ENCODE assay signal across 31 cellular contexts in the genomic region with DNA sequence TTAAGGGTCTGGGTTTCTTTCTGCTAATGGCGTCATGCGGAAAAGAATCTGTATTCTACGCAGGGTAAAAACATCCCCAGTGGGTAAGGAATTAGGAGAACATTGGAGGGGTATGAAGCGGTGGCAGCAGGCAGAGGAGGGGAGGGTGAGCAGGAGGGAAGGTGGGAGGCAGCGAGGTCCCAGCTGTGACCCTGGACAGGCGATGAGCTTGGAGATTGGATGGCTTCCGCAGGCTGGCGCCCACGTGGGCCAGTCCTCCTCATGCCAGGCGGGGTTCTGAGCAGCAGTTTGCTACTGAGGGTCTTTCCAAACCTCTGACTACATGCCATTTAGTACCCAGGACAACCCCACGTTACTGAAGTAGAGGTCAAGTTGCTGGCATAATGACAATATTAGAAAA.
DNase-seq lines count a peak whose midpoint lies in the region; TF ChIP-seq lines count a peak whose summit lies in the region.
"Had no signal": no experiment of that assay in that cellular context is flagged by ENCODE, and none has a peak within 500 bp of the region (broad histone marks: within the 10 kb centered on the region; RNA-seq: fewer than 3 reads in every experiment).

No MANE protein-coding gene starts in this region.

- DNase-seq in osteocyte (ENCODE audit: extremely low spot score, unreplicated experiment) (peak; percentile 75), trophoblast cell (no peak), NCI-H1092 (lab: John Stamatoyannopoulos, UW) (no peak)
- DNase-seq in activated naive CD8-positive, alpha-beta T cell treated with anti-CD3 and anti-CD28 coated beads for 36 hours, result no peak
- DNase-seq: 8988T; ACHN; AML-193; BE2C; C1 segment of cervical spinal cord; Caco-2; Calu3; CD4-positive, alpha-beta memory T cell; CD4-positive, alpha-beta T cell; CD4-positive, CD25-positive, alpha-beta regulatory T cell; CD8-positive, alpha-beta memory T cell; CD8-positive, alpha-beta T cell; COR-L47; DMS 273 treated with DMSO at 0.1 percent for 48 hours; DMS153; DMS53; DMS79; DMS79 treated with DMSO at 0.1 percent for 48 hours; DND-41; EL had no signal

- H3K27ac ChIP-seq in trophoblast cell (ENCODE audit: low read depth, low read length), result no peak overlapping the region
- H3K27ac ChIP-seq: 22Rv1; A549; BLaER1; BLaER1 treated with 17β-estradiol and CSF1 and Interleukin-3, amounts not matched to agents 10 nM and 100 nM; C4-2B had no signal

- no peak overlapping the region for H3K23ac ChIP-seq in trophoblast cell (ENCODE audit: low read length)

- no peak overlapping the region for H3K14ac ChIP-seq in trophoblast cell (ENCODE audit: low read length)

- H3K18ac ChIP-seq in trophoblast cell (ENCODE audit: low read length), result no peak overlapping the region

- no peaks in the 10 kb centered on the region for H3K4me1 Mint-ChIP-seq in osteocyte (ENCODE audit: unreplicated experiment)
- no peaks in the 10 kb centered on the region for H3K4me1 Mint-ChIP-seq in activated naive CD8-positive, alpha-beta T cell treated with anti-CD3 and anti-CD28 coated beads for 36 hours
- H3K4me1 Mint-ChIP-seq: B cell; CD14-positive monocyte; CD4-positive, alpha-beta memory T cell; CD4-positive, CD25-positive, alpha-beta regulatory T cell; CD8-positive, alpha-beta memory T cell had no signal

- no peak overlapping the region for H2BK12ac ChIP-seq in trophoblast cell (ENCODE audit: low read length)

- H3K36me3 ChIP-seq in trophoblast cell (ENCODE audit: control insufficient read depth in 1 of 2, insufficient read depth in 2 of 2, low read length in 2 of 2), result no peaks in the 10 kb centered on the region
- H3K36me3 ChIP-seq: BE2C; BLaER1; BLaER1 treated with 17β-estradiol and CSF1 and Interleukin-3, amounts not matched to agents 10 nM and 100 nM had no signal

- no peak overlapping the region for H3K4ac ChIP-seq in trophoblast cell (ENCODE audit: low read depth, low read length)

- no peak overlapping the region for H3K9ac ChIP-seq in trophoblast cell (ENCODE audit: low read length)
- H3K9ac ChIP-seq: BLaER1; BLaER1 treated with 17β-estradiol and CSF1 and Interleukin-3, amounts not matched to agents 10 nM and 100 nM had no signal

- H4K91ac ChIP-seq in trophoblast cell (ENCODE audit: low read depth, low read length), result no peak overlapping the region

- H4K8ac ChIP-seq in trophoblast cell (ENCODE audit: low read depth, low read length), result no peak overlapping the region

- TF ChIP-seq CTCF in osteocyte (IDR thresholded peaks at IDR 0.05), result no peak

- H3K27me3 Mint-ChIP-seq in osteocyte (ENCODE audit: unreplicated experiment), result no peaks in the 10 kb centered on the region
- peaks cover 12% of the 10 kb centered on the region for H3K27me3 Mint-ChIP-seq in activated naive CD8-positive, alpha-beta T cell treated with anti-CD3 and anti-CD28 coated beads for 36 hours

- H2AK5ac ChIP-seq in trophoblast cell (ENCODE audit: low read length), result no peak overlapping the region

- no peak overlapping the region for H2BK5ac ChIP-seq in trophoblast cell (ENCODE audit: low read depth, low read length, poor library complexity)

- H3K79me1 ChIP-seq in trophoblast cell (ENCODE audit: low read length), result no peaks in the 10 kb centered on the region

- no peaks in the 10 kb centered on the region for H3K36me3 Mint-ChIP-seq in osteocyte (ENCODE audit: unreplicated experiment)
- H3K36me3 Mint-ChIP-seq in activated naive CD8-positive, alpha-beta T cell treated with anti-CD3 and anti-CD28 coated beads for 36 hours, result no peaks in the 10 kb centered on the region
- H3K36me3 Mint-ChIP-seq: CD14-positive monocyte; CD4-positive, alpha-beta memory T cell; CD4-positive, CD25-positive, alpha-beta regulatory T cell; CD8-positive, alpha-beta memory T cell; CD8-positive, alpha-beta T cell had no signal

- no peak overlapping the region for H3K27ac Mint-ChIP-seq in osteocyte (ENCODE audit: unreplicated experiment)
- no peak overlapping the region for H3K27ac Mint-ChIP-seq in activated naive CD8-positive, alpha-beta T cell treated with anti-CD3 and anti-CD28 coated beads for 36 hours
- H3K27ac Mint-ChIP-seq: B cell; CD14-positive monocyte; CD4-positive, alpha-beta memory T cell; CD4-positive, alpha-beta T cell; CD4-positive, CD25-positive, alpha-beta regulatory T cell; CD8-positive, alpha-beta memory T cell; CD8-positive, alpha-beta T cell had no signal

- no peak overlapping the region for H2BK120ac ChIP-seq in trophoblast cell (ENCODE audit: insufficient read depth, low read length, poor library complexity)

- H3K9me3 Mint-ChIP-seq in osteocyte (ENCODE audit: unreplicated experiment), result peaks cover 17% of the 10 kb centered on the region
- no peaks in the 10 kb centered on the region for H3K9me3 Mint-ChIP-seq in activated naive CD8-positive, alpha-beta T cell treated with anti-CD3 and anti-CD28 coated beads for 36 hours
- H3K9me3 Mint-ChIP-seq: CD8-positive, alpha-beta memory T cell; CD8-positive, alpha-beta T cell had no signal

- no peak overlapping the region for H3K4me3 Mint-ChIP-seq in osteocyte (ENCODE audit: unreplicated experiment)
- no peak overlapping the region for H3K4me3 Mint-ChIP-seq in activated naive CD8-positive, alpha-beta T cell treated with anti-CD3 and anti-CD28 coated beads for 36 hours
- H3K4me3 Mint-ChIP-seq: B cell; CD14-positive monocyte; CD4-positive, alpha-beta memory T cell; CD4-positive, alpha-beta T cell; CD4-positive, CD25-positive, alpha-beta regulatory T cell; CD8-positive, alpha-beta memory T cell; CD8-positive, alpha-beta T cell had no signal

- no peak overlapping the region for H3K4me2 ChIP-seq in trophoblast cell (ENCODE audit: low read length)
- H3K4me2 ChIP-seq: A549; BLaER1; BLaER1 treated with 17β-estradiol and CSF1 and Interleukin-3, amounts not matched to agents 10 nM and 100 nM had no signal

- H3K9me3 ChIP-seq in trophoblast cell (ENCODE audit: insufficient read depth, low read depth, low read length), result no peaks in the 10 kb centered on the region
- H3K9me3 ChIP-seq: A549; BE2C; BLaER1; BLaER1 treated with 17β-estradiol and CSF1 and Interleukin-3, amounts not matched to agents 10 nM and 100 nM; Caco-2 had no signal

- no peaks in the 10 kb centered on the region for H3K79me2 ChIP-seq in trophoblast cell (ENCODE audit: control insufficient read depth, insufficient read depth, low read length, poor library complexity)

- H4K12ac ChIP-seq in trophoblast cell (ENCODE audit: low read depth, low read length), result no peak overlapping the region

- WGBS in trophoblast cell (ENCODE audit: extremely low coverage, insufficient coverage, insufficient read length), result no CpG with 5 or more reads among the region's 11 CpGs

- H2AFZ ChIP-seq in trophoblast cell (ENCODE audit: insufficient read depth, low read length, poor library complexity), result no peak overlapping the region

- no peaks in the 10 kb centered on the region for H3K4me1 ChIP-seq in trophoblast cell (ENCODE audit: control insufficient read depth in 1 of 2, insufficient read depth in 2 of 2, low read length in 2 of 2)
- H3K4me1 ChIP-seq: A549; BE2C; BLaER1; BLaER1 treated with 17β-estradiol and CSF1 and Interleukin-3, amounts not matched to agents 10 nM and 100 nM; Caco-2 had no signal

- peak overlapping the region; percentile 31 for H3K4me3 ChIP-seq in trophoblast cell (ENCODE audit: low read depth, low read length)
- H3K4me3 ChIP-seq: A549; BLaER1; BLaER1 treated with 17β-estradiol and CSF1 and Interleukin-3, amounts not matched to agents 10 nM and 100 nM had no signal

- H3K27me3 ChIP-seq in trophoblast cell (ENCODE audit: insufficient read depth, low read length), result no peaks in the 10 kb centered on the region
- H3K27me3 ChIP-seq: BLaER1; BLaER1 treated with 17β-estradiol and CSF1 and Interleukin-3, amounts not matched to agents 10 nM and 100 nM had no signal
